Comparison of ENCODE assay signal across 22 cellular contexts in genomic region chr1:117679299-117679698, GRCh38.
DNase-seq lines count a peak whose midpoint lies in the region; ATAC-seq, FAIRE-seq and TF ChIP-seq lines count a peak whose summit lies in the region.
"Had no signal": no experiment of that assay in that cellular context is flagged by ENCODE, and none has a peak within 500 bp of the region (broad histone marks: within the 10 kb centered on the region; RNA-seq: fewer than 3 reads in every experiment).

No MANE protein-coding gene starts in this region.

- no peak for TF ChIP-seq POLR2A in gastrocnemius medialis (IDR thresholded peaks at IDR 0.05)

- H3K27ac ChIP-seq in right atrium auricular region = peak overlapping the region; percentile 82 to 90
- H3K27ac ChIP-seq in colonic mucosa = peak overlapping the region; percentile 54
- peak overlapping the region; percentile 84 to 95 (median 94) for H3K27ac ChIP-seq in gastrocnemius medialis
- H3K27ac ChIP-seq in small intestine (ENCODE audit: low read depth in 1 of 2, low read length in 1 of 2) = no peak overlapping the region

- no peaks in the 10 kb centered on the region for H3K9me3 ChIP-seq in right atrium auricular region
- no peaks in the 10 kb centered on the region for H3K9me3 ChIP-seq in colonic mucosa
- no peaks in the 10 kb centered on the region for H3K9me3 ChIP-seq in gastrocnemius medialis
- H3K9me3 ChIP-seq in small intestine (ENCODE audit: control insufficient read depth, low read depth) = no peaks in the 10 kb centered on the region

- H3K4me3 Mint-ChIP-seq in activated naive CD4-positive, alpha-beta T cell treated with anti-CD3 and anti-CD28 coated beads for 36 hours = no peak overlapping the region
- H3K4me3 Mint-ChIP-seq: CD4-positive, alpha-beta memory T cell had no signal

- 75 to 78% (median 77%) methylated on average over 3 of the region's 3 CpGs for WGBS in small intestine, 3 donors

- intact Hi-C loops in cardiac septum (cut with DNase I) = loop anchor here (10.0 kb wide), 1 partner anchor 76 kb away; no protein-coding TSS in a partner anchor
- intact Hi-C loops in colonic mucosa (cut with DNase I) = no loop called here
- intact Hi-C loops in gastrocnemius medialis (cut with DNase I; ENCODE audit: low total_unique reads) = loop anchor here (2.0 to 5.0 kb wide), 2 partner anchors 70 to 312 kb away; partner anchors contain the start of gene MAN1A2
- intact Hi-C loops in activated naive CD4-positive, alpha-beta T cell treated with anti-CD3 and anti-CD28 coated beads for 36 hours (cut with micrococcal nuclease) = no loop called here

- H3K27ac Mint-ChIP-seq in activated naive CD4-positive, alpha-beta T cell treated with anti-CD3 and anti-CD28 coated beads for 36 hours = no peak overlapping the region

- ATAC-seq in gastrocnemius medialis (no peak), HG03097 (IDR thresholded peaks at IDR 0.05; ENCODE audit: low FRiP score, unreplicated experiment) (no peak)

- in situ Hi-C loops in gastrocnemius medialis (cut with MboI; ENCODE audit: low sequenced_read_pairs in 4 of 4) = loop anchor here in 1 of 4 donors (5.0 kb wide), 1 partner anchor 72 kb away; the partner anchor contains the start of gene TENT5C

- no peak for DNase-seq in right atrium auricular region (ENCODE audit: low spot score)
- no peak for DNase-seq in cardiac septum (ENCODE audit: low spot score)
- DNase-seq in colonic mucosa = no peak
- no peak for DNase-seq in gastrocnemius medialis
- no peak for DNase-seq in small intestine
- no peak for DNase-seq in activated naive CD4-positive, alpha-beta T cell treated with anti-CD3 and anti-CD28 coated beads for 36 hours
- DNase-seq: C1 segment of cervical spinal cord; CD4-positive, alpha-beta memory T cell; COR-L47; DMS53; KBM-7; MV-4-11; NCI-H1105 treated with DMSO at 0.1 percent for 48 hours; NCI-H1694; NCI-H2081; NCI-H2227 treated with DMSO at 0.1 percent for 48 hours; NCI-H510A; NCI-H69; RPMI8226; SHP77 treated with DMSO at 0.1 percent for 48 hours had no signal

- no peak overlapping the region for H3K4me3 ChIP-seq in right atrium auricular region
- no peak overlapping the region for H3K4me3 ChIP-seq in colonic mucosa
- no peak overlapping the region for H3K4me3 ChIP-seq in gastrocnemius medialis
- H3K4me3 ChIP-seq in small intestine (ENCODE audit: low read depth in 1 of 2, low read length in 2 of 2) = no peak overlapping the region

- CTCF ChIA-PET in activated naive CD4-positive, alpha-beta T cell treated with anti-CD3 and anti-CD28 coated beads for 36 hours (lab: Charles Lee) = no interaction called here

- H3K36me3 ChIP-seq in right atrium auricular region (no peaks in the 10 kb centered on the region), colonic mucosa (no peaks in the 10 kb centered on the region), gastrocnemius medialis (no peaks in the 10 kb centered on the region), small intestine (ENCODE audit: control insufficient read depth in 2 of 2, insufficient read depth in 2 of 2, low read length in 2 of 2) (no peaks in the 10 kb centered on the region)

- H3K4me1 ChIP-seq in right atrium auricular region (peaks cover 0 to 70% of the 10 kb centered on the region in 2 donors), colonic mucosa (peaks cover 12% of the 10 kb centered on the region), gastrocnemius medialis (peaks cover 90 to 96% of the 10 kb centered on the region in 2 donors), small intestine (ENCODE audit: control insufficient read depth in 2 of 2, insufficient read depth in 1 of 2, low read depth in 1 of 2, low read length in 1 of 2) (no peaks in the 10 kb centered on the region)

- no peak for FAIRE-seq in small intestine (lab: Jason Lieb, UNC)
- FAIRE-seq: GM18507 had no signal

- peaks cover 2% of the 10 kb centered on the region for H3K4me1 Mint-ChIP-seq in activated naive CD4-positive, alpha-beta T cell treated with anti-CD3 and anti-CD28 coated beads for 36 hours (ENCODE audit: low read depth)

- no peaks in the 10 kb centered on the region for H3K36me3 Mint-ChIP-seq in activated naive CD4-positive, alpha-beta T cell treated with anti-CD3 and anti-CD28 coated beads for 36 hours (ENCODE audit: low read depth)
- H3K36me3 Mint-ChIP-seq: CD4-positive, alpha-beta memory T cell had no signal

- no peak for TF ChIP-seq CTCF in right atrium auricular region (IDR thresholded peaks at IDR 0.05)
- no peak for TF ChIP-seq CTCF in colonic mucosa (IDR thresholded peaks at IDR 0.05)
- TF ChIP-seq CTCF in gastrocnemius medialis (IDR thresholded peaks at IDR 0.05 in 4 of 5, conservative IDR thresholded peaks at IDR 0.05 in 1 of 5) = no peak

- peaks cover 1% of the 10 kb centered on the region for H3K27me3 Mint-ChIP-seq in activated naive CD4-positive, alpha-beta T cell treated with anti-CD3 and anti-CD28 coated beads for 36 hours (ENCODE audit: low read depth)

- peak overlapping the region in 1 of 2 donors; percentile 6 for H3K9ac ChIP-seq in colonic mucosa (ENCODE audit: low read depth in 2 of 2, low read length in 2 of 2)

- H3K27me3 ChIP-seq in right atrium auricular region (no peaks in the 10 kb centered on the region), colonic mucosa (no peaks in the 10 kb centered on the region), gastrocnemius medialis (no peaks in the 10 kb centered on the region), small intestine (ENCODE audit: control insufficient read depth in 2 of 2, insufficient read depth in 2 of 2, low read length in 2 of 2) (no peaks in the 10 kb centered on the region)

- no peaks in the 10 kb centered on the region for H3K9me3 Mint-ChIP-seq in activated naive CD4-positive, alpha-beta T cell treated with anti-CD3 and anti-CD28 coated beads for 36 hours
- H3K9me3 Mint-ChIP-seq: CD4-positive, alpha-beta memory T cell had no signal

Comparison
In these comparisons a context has a peak if more than half of its experiments do, and no peak if none do; other contexts are left out.
1. H3K27ac ChIP-seq: peak in right atrium auricular region (2 of 2), colonic mucosa (single experiment) and gastrocnemius medialis (4 of 4); none in small intestine (0 of 2).
2. intact Hi-C loops: an anchor here in cardiac septum (10.0 kb wide) and gastrocnemius medialis (2.0 to 5.0 kb wide); none called in colonic mucosa and activated naive CD4-positive, alpha-beta T cell treated with anti-CD3 and anti-CD28 coated beads for 36 hours.